Comparison of ENCODE assay signal across 8 cellular contexts in genomic region chr9:131237931-131238401, GRCh38. TPM values are rescaled to one million over a fixed set of nuclear protein-coding genes. Genes with fewer than 3 reads are reported as not detected.
A peak's percentile ranks its signal among the peaks of the same experiment; 100 is the strongest.
DNase-seq lines count a peak whose midpoint lies in the region; ATAC-seq and TF ChIP-seq lines count a peak whose summit lies in the region.

No MANE protein-coding gene starts in this region.

- intact Hi-C loops in Panc1 (cut with micrococcal nuclease; ENCODE audit: unreplicated experiment) = no loop called here
- intact Hi-C loops in activated T-helper 2 cell treated with anti-CD3 and anti-CD28 coated beads, Interferon-gamma antibody, Interleukin-2, Interleukin-4, amounts not matched to agents 10 μg/mL and 5 μg/mL and 100 μg/mL, durations not matched to agents 14 hours and 24 hours and 36 hours (cut with micrococcal nuclease) = loop anchor here (1.0 to 5.0 kb wide), 3 partner anchors 14 to 61 kb away; no protein-coding TSS in a partner anchor

- H3K27ac Mint-ChIP-seq in activated T-helper 2 cell treated with anti-CD3 and anti-CD28 coated beads, Interferon-gamma antibody, Interleukin-2, Interleukin-4, amounts not matched to agents 10 μg/mL and 5 μg/mL and 100 μg/mL, durations not matched to agents 14 hours and 24 hours and 36 hours = peak overlapping the region; percentile 93
- H3K27ac Mint-ChIP-seq in type B pancreatic cell = peak overlapping the region; percentile 42

- no peak overlapping the region for H3K27ac ChIP-seq in Panc1 (ENCODE audit: low read length)
- H3K27ac ChIP-seq in foreskin keratinocyte = no peak overlapping the region

- H3K9me3 ChIP-seq in Panc1 (ENCODE audit: control insufficient read depth, insufficient read depth, low read depth, low read length) = no peaks in the 10 kb centered on the region

- H3K27me3 ChIP-seq in Panc1 (ENCODE audit: control insufficient read depth, insufficient read depth, low read length) (no peaks in the 10 kb centered on the region), foreskin keratinocyte (no peaks in the 10 kb centered on the region)

- no peaks in the 10 kb centered on the region for H3K27me3 Mint-ChIP-seq in activated T-helper 2 cell treated with anti-CD3 and anti-CD28 coated beads, Interferon-gamma antibody, Interleukin-2, Interleukin-4, amounts not matched to agents 10 μg/mL and 5 μg/mL and 100 μg/mL, durations not matched to agents 14 hours and 24 hours and 36 hours (ENCODE audit: low read depth)
- H3K27me3 Mint-ChIP-seq in type B pancreatic cell = no peaks in the 10 kb centered on the region

- DNase-seq in A172 (ENCODE audit: low spot score) (peak; percentile 30), Panc1 (ENCODE audit: low read depth, low spot score) (no peak), foreskin keratinocyte (peak; percentile 29 to 49), pons (ENCODE audit: low spot score) (peak; percentile 64), type B pancreatic cell (ENCODE audit: extremely low spot score, unreplicated experiment) (no peak)
- DNase-seq in activated T-helper 2 cell treated with anti-CD3 and anti-CD28 coated beads, Interferon-gamma antibody, Interleukin-2, Interleukin-4, amounts not matched to agents 10 μg/mL and 5 μg/mL and 100 μg/mL, durations not matched to agents 14 hours and 24 hours and 36 hours (ENCODE audit: low spot score) = peak; percentile 82

- peaks cover 30% of the 10 kb centered on the region for H3K36me3 Mint-ChIP-seq in activated T-helper 2 cell treated with anti-CD3 and anti-CD28 coated beads, Interferon-gamma antibody, Interleukin-2, Interleukin-4, amounts not matched to agents 10 μg/mL and 5 μg/mL and 100 μg/mL, durations not matched to agents 14 hours and 24 hours and 36 hours (ENCODE audit: low read depth)
- H3K36me3 Mint-ChIP-seq in type B pancreatic cell = no peaks in the 10 kb centered on the region

- no peak overlapping the region for H3K4me3 ChIP-seq in Panc1 (ENCODE audit: low read depth in 2 of 2, low read length in 2 of 2)

- no peak for TF ChIP-seq CTCF in Panc1 (IDR thresholded peaks at IDR 0.05)
- no peak for TF ChIP-seq CTCF in foreskin keratinocyte (conservative IDR thresholded peaks at IDR 0.05)
- no peak for TF ChIP-seq CTCF in type B pancreatic cell (conservative IDR thresholded peaks at IDR 0.05)

- H3K4me1 Mint-ChIP-seq in activated T-helper 2 cell treated with anti-CD3 and anti-CD28 coated beads, Interferon-gamma antibody, Interleukin-2, Interleukin-4, amounts not matched to agents 10 μg/mL and 5 μg/mL and 100 μg/mL, durations not matched to agents 14 hours and 24 hours and 36 hours (ENCODE audit: low read depth) = peaks cover 27% of the 10 kb centered on the region
- H3K4me1 Mint-ChIP-seq in type B pancreatic cell (ENCODE audit: unreplicated experiment) = peaks cover 20% of the 10 kb centered on the region

- peak overlapping the region; percentile 34 for H3K4me3 Mint-ChIP-seq in activated T-helper 2 cell treated with anti-CD3 and anti-CD28 coated beads, Interferon-gamma antibody, Interleukin-2, Interleukin-4, amounts not matched to agents 10 μg/mL and 5 μg/mL and 100 μg/mL, durations not matched to agents 14 hours and 24 hours and 36 hours (ENCODE audit: low read depth)
- H3K4me3 Mint-ChIP-seq in type B pancreatic cell = no peak overlapping the region

- no peaks in the 10 kb centered on the region; the same call in 1 of the 2 replicates for H3K4me1 ChIP-seq in Panc1 (ENCODE audit: control insufficient read depth, insufficient read depth, low read length)
- peaks cover 8% of the 10 kb centered on the region for H3K4me1 ChIP-seq in foreskin keratinocyte

- CTCF ChIA-PET in Panc1 (lab: Charles Lee) = no interaction called here

- POLR2A ChIA-PET in Panc1 (lab: Charles Lee) = no interaction called here

- H3K9me3 Mint-ChIP-seq in activated T-helper 2 cell treated with anti-CD3 and anti-CD28 coated beads, Interferon-gamma antibody, Interleukin-2, Interleukin-4, amounts not matched to agents 10 μg/mL and 5 μg/mL and 100 μg/mL, durations not matched to agents 14 hours and 24 hours and 36 hours = peaks cover 3% of the 10 kb centered on the region
- H3K9me3 Mint-ChIP-seq in type B pancreatic cell = no peaks in the 10 kb centered on the region

- no peaks in the 10 kb centered on the region for H3K36me3 ChIP-seq in Panc1 (ENCODE audit: control insufficient read depth, insufficient read depth, low read length)

- BruUV-seq in Panc1 (replicated peaks; lab: Mats Ljungman, UMichigan) = no TSS peak

- in situ Hi-C loops in Panc1 (cut with HindIII; ENCODE audit: low pct_unique_long_range_greater_than_20kb, low sequenced_read_pairs) = no loop called here

- peak; percentile 80 for ATAC-seq in GM18867 (IDR thresholded peaks at IDR 0.05; ENCODE audit: unreplicated experiment)
- ATAC-seq in HG03135 (IDR thresholded peaks at IDR 0.05; ENCODE audit: unreplicated experiment) = peak; percentile 75
- 0 out of 2 replicates have a peak, but pooled peaks have one; percentile 49 for ATAC-seq in Panc1
- ATAC-seq in foreskin keratinocyte = peak; percentile 71

RNA-seq across cellular contexts. Expression of gene FAM78A, which starts 38.3 kb away (rescaled TPM):
- total RNA-seq in A172 (2014; rRNA removed; shearing (Covaris generic)) = 1.8 and 2.5 TPM in 2 replicates
- total RNA-seq in Panc1 (2021; ENCODE audit: unreplicated experiment) (0.59 TPM), foreskin keratinocyte (0.27 and 0.32 TPM in 2 replicates), type B pancreatic cell (ENCODE audit: low replicate concordance) (0.79 and 1.9 TPM in 2 replicates)
- 0.98 TPM for polyA plus RNA-seq in Panc1 (2012; ENCODE audit: insufficient read length)
- total RNA-seq in activated T-helper 2 cell treated with anti-CD3 and anti-CD28 coated beads, Interferon-gamma antibody, Interleukin-2, Interleukin-4, amounts not matched to agents 10 μg/mL and 5 μg/mL and 100 μg/mL, durations not matched to agents 14 hours and 24 hours and 36 hours = 55.3 and 55.5 TPM in 2 replicates
- 0.22 and 0.44 TPM in 2 replicates for polyA plus RNA-seq in foreskin keratinocyte

RNA-seq across cellular contexts. Expression of gene PLPP7, which starts 51.6 kb away (rescaled TPM):
- total RNA-seq in A172 (2014; rRNA removed; shearing (Covaris generic)) = 0.14 and 1.0 TPM in 2 replicates
- total RNA-seq in Panc1 (2021; ENCODE audit: unreplicated experiment) (3.3 TPM), foreskin keratinocyte (not detected in 2 replicates), type B pancreatic cell (ENCODE audit: low replicate concordance) (0.50 and 3.1 TPM in 2 replicates)
- polyA plus RNA-seq in Panc1 (2012; ENCODE audit: insufficient read length) = 4.7 TPM
- total RNA-seq in activated T-helper 2 cell treated with anti-CD3 and anti-CD28 coated beads, Interferon-gamma antibody, Interleukin-2, Interleukin-4, amounts not matched to agents 10 μg/mL and 5 μg/mL and 100 μg/mL, durations not matched to agents 14 hours and 24 hours and 36 hours = 0.21 TPM in 1 of 2 replicates, not detected in the other
- polyA plus RNA-seq in foreskin keratinocyte = not detected in 2 replicates

Comparison
In these comparisons a context has a peak if more than half of its experiments do, and no peak if none do; other contexts are left out.
1. DNase-seq: peak in A172 (single experiment), activated T-helper 2 cell treated with anti-CD3 and anti-CD28 coated beads, Interferon-gamma antibody, Interleukin-2, Interleukin-4, amounts not matched to agents 10 μg/mL and 5 μg/mL and 100 μg/mL, durations not matched to agents 14 hours and 24 hours and 36 hours (single experiment), foreskin keratinocyte (2 of 2) and pons (single experiment); none in Panc1 (single experiment) and type B pancreatic cell (single experiment).
2. RNA of gene FAM78A, which starts 38.3 kb away (total RNA-seq): 55.3 to 55.5 TPM in activated T-helper 2 cell treated with anti-CD3 and anti-CD28 coated beads, Interferon-gamma antibody, Interleukin-2, Interleukin-4, amounts not matched to agents 10 μg/mL and 5 μg/mL and 100 μg/mL, durations not matched to agents 14 hours and 24 hours and 36 hours; 1.8 to 2.5 TPM in A172, 0.79 to 1.9 TPM in type B pancreatic cell, 0.59 TPM in Panc1 (single experiment) and 0.27 to 0.32 TPM in foreskin keratinocyte; every median in the first group is over 10 times any median in the second.
3. Peak in every context shown above with its lines, with median percentiles within 50 percentile points of each other: ATAC-seq.